ENCODE assay signal across 12 cellular contexts in the genomic region with DNA sequence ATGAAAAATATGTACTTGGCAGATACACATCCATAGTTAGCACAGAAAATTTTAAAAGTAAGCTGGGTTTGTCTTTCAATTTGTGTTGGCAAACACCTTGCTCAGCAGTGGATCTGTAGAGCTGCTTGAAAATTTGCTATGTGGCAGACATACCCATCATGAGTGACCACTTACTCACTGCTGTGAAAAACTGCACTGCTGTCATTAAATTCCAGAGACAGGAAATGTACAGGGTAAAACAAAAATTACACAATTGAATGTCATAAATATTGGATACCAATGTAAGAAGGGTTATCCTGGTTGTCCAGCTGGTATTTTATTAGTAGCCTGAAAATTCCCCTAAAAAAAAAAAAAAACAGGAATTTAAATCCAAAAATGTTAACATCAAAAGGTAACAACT. TPM values are rescaled to one million over a fixed set of nuclear protein-coding genes. Genes with fewer than 3 reads are reported as not detected.
A peak's percentile ranks its signal among the peaks of the same experiment; 100 is the strongest.
DNase-seq lines count a peak whose midpoint lies in the region; TF ChIP-seq lines count a peak whose summit lies in the region.
"Had no signal": no experiment of that assay in that cellular context is flagged by ENCODE, and none has a peak within 500 bp of the region (broad histone marks: within the 10 kb centered on the region; RNA-seq: fewer than 3 reads in every experiment).

No MANE protein-coding gene starts in this region.

- H3K9me3 ChIP-seq in SK-N-SH, result no peaks in the 10 kb centered on the region
- H3K9me3 ChIP-seq: ovary had no signal

- POLR2A ChIA-PET in SK-N-SH (lab: Yijun Ruan, JAX), result no interaction called here

- peaks cover 56 to 68% of the 10 kb centered on the region in 2 experiments for H3K36me3 ChIP-seq in SK-N-SH (replicated peaks in 1 of 2; ENCODE audit: control insufficient read depth in 1 of 2, insufficient read depth in 2 of 2, low read length in 1 of 2)
- H3K36me3 ChIP-seq: ovary had no signal

- no peaks in the 10 kb centered on the region for H3K4me1 Mint-ChIP-seq in activated naive CD8-positive, alpha-beta T cell (ENCODE audit: low read depth)
- no peaks in the 10 kb centered on the region for H3K4me1 Mint-ChIP-seq in activated naive CD8-positive, alpha-beta T cell treated with anti-CD3 and anti-CD28 coated beads for 36 hours

- no peaks in the 10 kb centered on the region for H3K4me1 ChIP-seq in SK-N-SH (ENCODE audit: control insufficient read depth in 1 of 2, insufficient read depth in 2 of 2, low read depth in 1 of 2, low read length in 1 of 2)

- no peaks in the 10 kb centered on the region for H3K9me3 Mint-ChIP-seq in activated naive CD8-positive, alpha-beta T cell (ENCODE audit: low read depth)
- no peaks in the 10 kb centered on the region for H3K9me3 Mint-ChIP-seq in activated naive CD8-positive, alpha-beta T cell treated with anti-CD3 and anti-CD28 coated beads for 36 hours

- H3K27ac ChIP-seq in SK-N-SH (ENCODE audit: low read depth in 2 of 2, low read length in 1 of 2), result peak overlapping the region in 1 of 2 experiments; percentile 27; a peak in 1 of 4 replicates
- H3K27ac ChIP-seq: ovary had no signal

- no peak overlapping the region for H3K4me2 ChIP-seq in SK-N-SH

- H3K27ac Mint-ChIP-seq in activated naive CD8-positive, alpha-beta T cell, result peak overlapping the region; percentile 54
- H3K27ac Mint-ChIP-seq in activated naive CD8-positive, alpha-beta T cell treated with anti-CD3 and anti-CD28 coated beads for 36 hours, result no peak overlapping the region

- no peaks in the 10 kb centered on the region for H3K27me3 Mint-ChIP-seq in activated naive CD8-positive, alpha-beta T cell
- no peaks in the 10 kb centered on the region for H3K27me3 Mint-ChIP-seq in activated naive CD8-positive, alpha-beta T cell treated with anti-CD3 and anti-CD28 coated beads for 36 hours

- H3F3A ChIP-seq in SK-N-SH (replicated peaks; ENCODE audit: insufficient read depth), result peaks cover 32% of the 10 kb centered on the region

- H3K4me3 Mint-ChIP-seq in activated naive CD8-positive, alpha-beta T cell, result no peak overlapping the region
- H3K4me3 Mint-ChIP-seq in activated naive CD8-positive, alpha-beta T cell treated with anti-CD3 and anti-CD28 coated beads for 36 hours, result no peak overlapping the region

- peaks cover 8% of the 10 kb centered on the region for H3K36me3 Mint-ChIP-seq in activated naive CD8-positive, alpha-beta T cell
- peaks cover 11% of the 10 kb centered on the region for H3K36me3 Mint-ChIP-seq in activated naive CD8-positive, alpha-beta T cell treated with anti-CD3 and anti-CD28 coated beads for 36 hours

- TF ChIP-seq CTCF in SK-N-SH (IDR thresholded peaks at IDR 0.05), result no peak

- H3K27me3 ChIP-seq in SK-N-SH (ENCODE audit: insufficient read depth), result no peaks in the 10 kb centered on the region
- H3K27me3 ChIP-seq: ovary had no signal

- H3K79me2 ChIP-seq in SK-N-SH (ENCODE audit: insufficient read depth), result no peaks in the 10 kb centered on the region

- H4K20me1 ChIP-seq in SK-N-SH (ENCODE audit: insufficient read depth), result no peaks in the 10 kb centered on the region

- no peak for TF ChIP-seq RAD21 in SK-N-SH (IDR thresholded peaks at IDR 0.05; ENCODE audit: low read length)

- CTCF ChIA-PET in SK-N-SH (lab: Yijun Ruan, JAX), result interaction anchor here (0.7 to 1.8 kb wide), 2 partner anchors 12 to 155 kb away, joined by 3 to 10 read pairs; no protein-coding TSS in a partner anchor

- H3K4me3 ChIP-seq in SK-N-SH (ENCODE audit: low read depth in 2 of 2, low read length in 1 of 2), result no peak overlapping the region
- H3K4me3 ChIP-seq: ovary had no signal

- DNase-seq in activated naive CD8-positive, alpha-beta T cell treated with anti-CD3 and anti-CD28 coated beads for 36 hours, result no peak
- no peak for DNase-seq in SK-N-SH
- peak; percentile 16 for DNase-seq in fibroblast of peridontal ligament (ENCODE audit: extremely low read depth)
- peak; percentile 21 for DNase-seq in stromal cell of bone marrow (ENCODE audit: low read depth)
- no peak for DNase-seq in cerebellar cortex (ENCODE audit: low spot score)
- DNase-seq in retina, result no peak
- DNase-seq in NOMO-1 (lab: John Stamatoyannopoulos, UW; ENCODE audit: unreplicated experiment in 2 of 2), result no peak
- DNase-seq: activated CD8-positive, alpha-beta memory T cell treated with anti-CD3 and anti-CD28 coated beads for 24 hours; activated naive CD4-positive, alpha-beta T cell; ovary; SHP77 treated with DMSO at 0.1 percent for 48 hours had no signal

- H3K9me2 ChIP-seq in SK-N-SH, result no peaks in the 10 kb centered on the region

- TF ChIP-seq EP300 in SK-N-SH (IDR thresholded peaks at IDR 0.05; ENCODE audit: borderline replicate concordance in 1 of 2, low read depth in 1 of 2, low read length in 1 of 2), result no peak

- H2AFZ ChIP-seq in SK-N-SH (ENCODE audit: low read depth), result no peak overlapping the region

- no peak overlapping the region for H3K9ac ChIP-seq in SK-N-SH

TF ChIP-seq in SK-N-SH, 30 proteins besides CTCF, POLR2A, EP300 and RAD21:
- TF ChIP-seq JUND (IDR thresholded peaks at IDR 0.05) (no peak), CHD2 (IDR thresholded peaks at IDR 0.05; ENCODE audit: low read length, partially characterized antibody) (no peak), RCOR1 (IDR thresholded peaks at IDR 0.05; ENCODE audit: low read length) (no peak), MEF2A (IDR thresholded peaks at IDR 0.05; ENCODE audit: borderline replicate concordance, low read depth) (no peak), TEAD4 (IDR thresholded peaks at IDR 0.05; ENCODE audit: borderline replicate concordance, insufficient read depth) (no peak), TCF12 (IDR thresholded peaks at IDR 0.05) (no peak), TAF1 (IDR thresholded peaks at IDR 0.05; ENCODE audit: borderline replicate concordance, low read depth, low read length) (no peak)
- TF ChIP-seq, protein P1, sequence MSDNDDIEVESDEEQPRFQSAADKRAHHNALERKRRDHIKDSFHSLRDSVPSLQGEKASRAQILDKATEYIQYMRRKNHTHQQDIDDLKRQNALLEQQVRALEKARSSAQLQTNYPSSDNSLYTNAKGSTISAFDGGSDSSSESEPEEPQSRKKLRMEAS (IDR thresholded peaks at IDR 0.05; ENCODE audit: low read depth), result no peak
- TF ChIP-seq, protein P2, sequence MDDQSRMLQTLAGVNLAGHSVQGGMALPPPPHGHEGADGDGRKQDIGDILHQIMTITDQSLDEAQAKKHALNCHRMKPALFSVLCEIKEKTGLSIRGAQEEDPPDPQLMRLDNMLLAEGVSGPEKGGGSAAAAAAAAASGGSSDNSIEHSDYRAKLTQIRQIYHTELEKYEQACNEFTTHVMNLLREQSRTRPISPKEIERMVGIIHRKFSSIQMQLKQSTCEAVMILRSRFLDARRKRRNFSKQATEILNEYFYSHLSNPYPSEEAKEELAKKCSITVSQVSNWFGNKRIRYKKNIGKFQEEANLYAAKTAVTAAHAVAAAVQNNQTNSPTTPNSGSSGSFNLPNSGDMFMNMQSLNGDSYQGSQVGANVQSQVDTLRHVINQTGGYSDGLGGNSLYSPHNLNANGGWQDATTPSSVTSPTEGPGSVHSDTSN (IDR thresholded peaks at IDR 0.05), result 0 out of 2 replicates have a peak, but pooled peaks have one; percentile 11

RNA-seq across cellular contexts. Expression of a gene that starts 24.5 kb away (rescaled TPM):
- total RNA-seq in activated naive CD8-positive, alpha-beta T cell treated with anti-CD3 and anti-CD28 coated beads for 36 hours, result 10 to 100 TPM; 30.2 to 33.9 TPM
- 52.4 and 77.6 TPM in 2 replicates for polyA plus RNA-seq in SK-N-SH (2012; rRNA removed)
- 59.5 and 64.1 TPM in 2 replicates for polyA plus RNA-seq in SK-N-SH (2012; cell fraction: cytosol; rRNA removed)
- polyA plus RNA-seq in SK-N-SH (2012; cell fraction: nucleus; rRNA removed), result 42.3 and 75.9 TPM in 2 replicates

RNA-seq across cellular contexts. Expression of a gene that starts 24.8 kb away (rescaled TPM):
- total RNA-seq in activated naive CD8-positive, alpha-beta T cell treated with anti-CD3 and anti-CD28 coated beads for 36 hours, result 10 to 100 TPM; 34.0 to 41.1 TPM
- polyA plus RNA-seq in SK-N-SH (2012; rRNA removed), result 44.9 and 56.5 TPM in 2 replicates
- 68.0 and 81.8 TPM in 2 replicates for polyA plus RNA-seq in SK-N-SH (2012; cell fraction: cytosol; rRNA removed)
- polyA plus RNA-seq in SK-N-SH (2012; cell fraction: nucleus; rRNA removed), result 38.0 and 83.2 TPM in 2 replicates

RNA-seq across cellular contexts. Expression of a gene that starts 49.2 kb away (rescaled TPM):
- total RNA-seq in activated naive CD8-positive, alpha-beta T cell treated with anti-CD3 and anti-CD28 coated beads for 36 hours, result 10 to 100 TPM; 64.5 to 70.2 TPM
- 31.1 and 40.1 TPM in 2 replicates for polyA plus RNA-seq in SK-N-SH (2012; rRNA removed)
- polyA plus RNA-seq in SK-N-SH (2012; cell fraction: cytosol; rRNA removed), result 17.8 and 23.5 TPM in 2 replicates
- polyA plus RNA-seq in SK-N-SH (2012; cell fraction: nucleus; rRNA removed), result 86.8 and 181 TPM in 2 replicates

RNA-seq across cellular contexts. Expression of a gene that starts 49.8 kb away (rescaled TPM):
- total RNA-seq in activated naive CD8-positive, alpha-beta T cell treated with anti-CD3 and anti-CD28 coated beads for 36 hours, result 10 to 100 TPM; 54.9 to 64.7 TPM
- 3.4 and 3.9 TPM in 2 replicates for polyA plus RNA-seq in SK-N-SH (2012; rRNA removed)
- polyA plus RNA-seq in SK-N-SH (2012; cell fraction: cytosol; rRNA removed), result 5.3 and 5.7 TPM in 2 replicates
- polyA plus RNA-seq in SK-N-SH (2012; cell fraction: nucleus; rRNA removed), result 5.7 and 12.3 TPM in 2 replicates

Comparison
In these comparisons a context has a peak if more than half of its experiments do, and no peak if none do; other contexts are left out.
1. DNase-seq: peak in fibroblast of peridontal ligament (single experiment) and stromal cell of bone marrow (single experiment); none in activated naive CD8-positive, alpha-beta T cell treated with anti-CD3 and anti-CD28 coated beads for 36 hours (single experiment), SK-N-SH (single experiment), cerebellar cortex (single experiment), retina (single experiment) and NOMO-1 (0 of 2).